In genomic region chr22:32625985-32626384, GRCh38 we compare ENCODE assay signal across 23 cellular contexts.
DNase-seq lines count a peak whose midpoint lies in the region; ATAC-seq, FAIRE-seq and TF ChIP-seq lines count a peak whose summit lies in the region.
"Had no signal": no experiment of that assay in that cellular context is flagged by ENCODE, and none has a peak within 500 bp of the region (broad histone marks: within the 10 kb centered on the region; RNA-seq: fewer than 3 reads in every experiment).

No MANE protein-coding gene starts in this region.

- H3K4ac ChIP-seq in H1 (replicated peaks; ENCODE audit: insufficient read length, low read depth, low read length) (no peak overlapping the region), neuronal stem cell (ENCODE audit: low read length) (no peak overlapping the region)

- TF ChIP-seq CTCF in H1 (IDR thresholded peaks at IDR 0.05; ENCODE audit: control extremely low read depth in 1 of 3, insufficient read depth in 1 of 3, low read depth in 1 of 3, low read length in 3 of 3) (no peak), left ventricle myocardium inferior (IDR thresholded peaks at IDR 0.05; ENCODE audit: borderline replicate concordance) (no peak), upper lobe of left lung (IDR thresholded peaks at IDR 0.05) (no peak), GM10266 (IDR thresholded peaks at IDR 0.05; ENCODE audit: control insufficient read depth, insufficient read depth, low read depth, missing control alignments) (no peak)

- H2AK5ac ChIP-seq in H1 (ENCODE audit: low read depth, low read length) (no peak overlapping the region; the same call in 1 of the 2 replicates), neuronal stem cell (ENCODE audit: low read depth, low read length) (peak overlapping the region; percentile 33)

- H3K23ac ChIP-seq in H1 (ENCODE audit: insufficient read length) (no peak overlapping the region), neuronal stem cell (ENCODE audit: low read depth, low read length, poor library complexity) (no peak overlapping the region)

- H3K9me3 ChIP-seq in H1 (ENCODE audit: insufficient read depth in 2 of 2, low read depth in 1 of 2, low read length in 1 of 2) (no peaks in the 10 kb centered on the region), left ventricle myocardium inferior (replicated peaks) (no peaks in the 10 kb centered on the region), neuronal stem cell (replicated peaks in 1 of 2; ENCODE audit: control insufficient read depth in 2 of 2, insufficient read depth in 1 of 2, low read depth in 1 of 2, low read length in 2 of 2) (no peaks in the 10 kb centered on the region), upper lobe of left lung (no peaks in the 10 kb centered on the region)
- H3K9me3 ChIP-seq: sigmoid colon, tibial nerve had no signal

- H3K79me1 ChIP-seq in H1 (ENCODE audit: low read depth, low read length), result no peaks in the 10 kb centered on the region
- H3K79me1 ChIP-seq in neuronal stem cell (ENCODE audit: low read depth, low read length), result no peaks in the 10 kb centered on the region

- no peaks in the 10 kb centered on the region for H3K23me2 ChIP-seq in H1 (ENCODE audit: low read depth, low read length)

- H3K27ac ChIP-seq in H1 (ENCODE audit: low read depth, low read length) (no peak overlapping the region), left ventricle myocardium inferior (replicated peaks) (peak overlapping the region; percentile 93), neuronal stem cell (replicated peaks; ENCODE audit: low read length) (no peak overlapping the region), upper lobe of left lung (peak overlapping the region; percentile 86 to 94 (median 87))
- H3K27ac ChIP-seq: RWPE1 had no signal

- H2BK12ac ChIP-seq in H1 (ENCODE audit: low read depth, low read length) (peak overlapping the region; percentile 22; the same call in 1 of the 2 replicates), neuronal stem cell (ENCODE audit: low read length) (no peak overlapping the region)

- H3K56ac ChIP-seq in H1 (replicated peaks; ENCODE audit: insufficient read length, low read depth, low read length), result no peak overlapping the region

- TF ChIP-seq RAD21 in H1 (IDR thresholded peaks at IDR 0.05 in 1 of 2, conservative IDR thresholded peaks at IDR 0.05 in 1 of 2; ENCODE audit: low read depth in 2 of 2, low read length in 2 of 2), result no peak

- H2BK15ac ChIP-seq in H1 (ENCODE audit: low read length), result no peak overlapping the region
- peak overlapping the region; percentile 23 for H2BK15ac ChIP-seq in neuronal stem cell (ENCODE audit: low read length)

- CTCF ChIA-PET in H1 (lab: Charles Lee; ENCODE audit: partially characterized antibody), result interaction anchor here (0.5 to 2.1 kb wide), 8 partner anchors 12 to 523 kb away, joined by 3 to 8 read pairs (median 3); no protein-coding TSS in a partner anchor

- H3K4me1 ChIP-seq in H1 (replicated peaks in 1 of 4; ENCODE audit: control insufficient read depth in 3 of 4, insufficient read depth in 4 of 4, low read length in 3 of 4) (peaks cover 2 to 11% (median 7%) of the 10 kb centered on the region in 4 experiments), left ventricle myocardium inferior (peaks cover 84% of the 10 kb centered on the region), neuronal stem cell (ENCODE audit: control insufficient read depth in 2 of 2, insufficient read depth in 1 of 2, low read depth in 1 of 2, low read length in 2 of 2) (peaks cover 3 to 24% of the 10 kb centered on the region in 2 donors), upper lobe of left lung (peaks cover 56 to 90% (median 67%) of the 10 kb centered on the region in 4 donors)

- no peak overlapping the region for H3K4me3 ChIP-seq in H1 (ENCODE audit: extremely low read depth in 1 of 4, insufficient read depth in 2 of 4, low read depth in 3 of 4, low read length in 4 of 4)
- H3K4me3 ChIP-seq in left ventricle myocardium inferior, result no peak overlapping the region
- no peak overlapping the region for H3K4me3 ChIP-seq in neuronal stem cell (ENCODE audit: low read length in 2 of 2)
- H3K4me3 ChIP-seq in upper lobe of left lung, result no peak overlapping the region
- H3K4me3 ChIP-seq: dorsolateral prefrontal cortex, sigmoid colon, tibial nerve had no signal

- H2AFZ ChIP-seq in H1 (ENCODE audit: low read length), result no peak overlapping the region
- no peak overlapping the region for H2AFZ ChIP-seq in neuronal stem cell (ENCODE audit: low read length)

- FAIRE-seq in H1 (lab: Jason Lieb, UNC), result no peak
- FAIRE-seq: H54 had no signal

- H3K14ac ChIP-seq in H1 (ENCODE audit: insufficient read length), result no peak overlapping the region
- no peak overlapping the region for H3K14ac ChIP-seq in neuronal stem cell (ENCODE audit: low read length)

- H2BK120ac ChIP-seq in H1 (replicated peaks; ENCODE audit: low read depth, low read length), result no peak overlapping the region
- no peak overlapping the region for H2BK120ac ChIP-seq in neuronal stem cell (ENCODE audit: low read depth, low read length)

- WGBS in H1 (ENCODE audit: extremely low coverage in 1 of 2, insufficient coverage in 1 of 2, insufficient read length in 1 of 2, insufficient replicate concordance in 2 of 2, low coverage in 1 of 2, low lambda C conversion rate in 2 of 2, missing lambda C conversion rate in 1 of 2), 2 experiments, result 90% methylated on average over 2 of the region's 2 CpGs; no CpG with 5 or more reads in 1 of the 2 experiments
- no CpG with 5 or more reads among the region's 2 CpGs for WGBS in neuronal stem cell (ENCODE audit: extremely low coverage in 2 of 2, insufficient read length in 2 of 2, insufficient replicate concordance in 1 of 2), 2 donors
- WGBS in upper lobe of left lung, 2 donors, result 18 to 27% methylated on average over 2 of the region's 2 CpGs

- H3K79me2 ChIP-seq in H1 (ENCODE audit: control insufficient read depth in 1 of 2, insufficient read depth in 2 of 2, low read length in 2 of 2), result no peaks in the 10 kb centered on the region

- no peak overlapping the region for H2BK20ac ChIP-seq in H1 (ENCODE audit: low read length)

- H4K91ac ChIP-seq in H1 (replicated peaks; ENCODE audit: insufficient read length, low read length) (no peak overlapping the region), neuronal stem cell (ENCODE audit: low read depth, low read length, poor library complexity) (no peak overlapping the region)

- POLR2A ChIA-PET in H1 (lab: Charles Lee; ENCODE audit: partially characterized antibody), result no interaction called here

- H3K4me2 ChIP-seq in H1 (ENCODE audit: insufficient read depth in 1 of 2, low read depth in 2 of 2, low read length in 2 of 2) (no peak overlapping the region), neuronal stem cell (ENCODE audit: insufficient read depth, low read length, poor library complexity, severe bottlenecking) (no peak overlapping the region)

- H3K18ac ChIP-seq in H1 (ENCODE audit: extremely low read depth, low read length), result no peak overlapping the region
- peak overlapping the region; percentile 6 for H3K18ac ChIP-seq in neuronal stem cell (ENCODE audit: low read length)

- intact Hi-C loops in left ventricle myocardium inferior (cut with micrococcal nuclease), result no loop called here

- no peaks in the 10 kb centered on the region for H4K20me1 ChIP-seq in H1 (replicated peaks in 1 of 2; ENCODE audit: control insufficient read depth in 1 of 2, insufficient read depth in 2 of 2, low read length in 2 of 2)

- TF ChIP-seq EP300 in H1 (IDR thresholded peaks at IDR 0.05; ENCODE audit: borderline replicate concordance in 1 of 2, low read depth in 2 of 2, low read length in 2 of 2) (no peak), upper lobe of left lung (IDR thresholded peaks at IDR 0.05) (peak in 2 of 4 donors; percentile 20 to 49)

- H3K9ac ChIP-seq in H1 (replicated peaks in 1 of 4; ENCODE audit: extremely low read depth in 1 of 4, low read depth in 3 of 4, low read length in 3 of 4) (no peak overlapping the region), neuronal stem cell (ENCODE audit: low read depth, low read length, poor library complexity) (no peak overlapping the region)

- no peak overlapping the region for H4K5ac ChIP-seq in H1 (ENCODE audit: insufficient read length, low read depth, low read length)

- DNase-seq in H1 (ENCODE audit: low read depth in 1 of 2, low spot score in 2 of 2), result no peak
- DNase-seq in left ventricle myocardium inferior, result no peak
- no peak for DNase-seq in neuronal stem cell (ENCODE audit: low spot score)
- peak in 1 of 2 donors; percentile 37 for DNase-seq in upper lobe of left lung
- DNase-seq in DMS 273 (lab: John Stamatoyannopoulos, UW; ENCODE audit: unreplicated experiment), result no peak
- no peak for DNase-seq in stimulated activated naive CD8-positive, alpha-beta T cell treated with anti-CD3 and anti-CD28 coated beads, Interleukin-15, Interleukin-2, amounts not matched to agents 100 U/mL and 50 U/mL, for 24 hours
- DNase-seq in GM10266 (ENCODE audit: extremely low spot score), result no peak
- DNase-seq: activated CD4-positive, CD25-positive, alpha-beta regulatory T cell treated with anti-CD3 and anti-CD28 coated beads, Interleukin-2, amount 50 U/mL, for 72 hours; activated naive CD4-positive, alpha-beta T cell treated with anti-CD3 and anti-CD28 coated beads for 36 hours; activated T-cell treated with anti-CD3 and anti-CD28 coated beads, Interleukin-2, amount 50 U/mL, for 4 hours; CD8-positive, alpha-beta T cell; central memory CD4-positive, alpha-beta T cell; DMS79; dorsolateral prefrontal cortex; NCI-H1436; NCI-H524 treated with DMSO at 0.1 percent for 48 hours; nucleus accumbens; sigmoid colon had no signal

- H3K36me3 ChIP-seq in H1 (ENCODE audit: control insufficient read depth in 2 of 4, insufficient read depth in 4 of 4, low read length in 3 of 4), result no peaks in the 10 kb centered on the region
- no peaks in the 10 kb centered on the region for H3K36me3 ChIP-seq in left ventricle myocardium inferior
- no peaks in the 10 kb centered on the region for H3K36me3 ChIP-seq in neuronal stem cell (replicated peaks in 1 of 2; ENCODE audit: control insufficient read depth in 2 of 2, insufficient read depth in 2 of 2, low read length in 2 of 2)
- H3K36me3 ChIP-seq in upper lobe of left lung, result no peaks in the 10 kb centered on the region
- H3K36me3 ChIP-seq: sigmoid colon, tibial nerve had no signal

- H3K27me3 ChIP-seq in H1 (replicated peaks in 1 of 4; ENCODE audit: control insufficient read depth in 3 of 4, extremely low read depth in 1 of 4, insufficient read depth in 3 of 4, low read length in 3 of 4) (peaks cover 0 to 6% (median 1%) of the 10 kb centered on the region in 4 experiments; a peak in 2 of 7 replicates), left ventricle myocardium inferior (ENCODE audit: low read depth) (no peaks in the 10 kb centered on the region), neuronal stem cell (ENCODE audit: control insufficient read depth in 3 of 3, insufficient read depth in 3 of 3, low read depth in 1 of 3, low read length in 3 of 3) (no peaks in the 10 kb centered on the region), upper lobe of left lung (no peaks in the 10 kb centered on the region)
- H3K27me3 ChIP-seq: dorsolateral prefrontal cortex, sigmoid colon, tibial nerve had no signal

- H2BK5ac ChIP-seq in H1 (ENCODE audit: low read depth, low read length) (no peak overlapping the region), neuronal stem cell (ENCODE audit: low read length) (no peak overlapping the region)

- H4K8ac ChIP-seq in H1 (ENCODE audit: extremely low read depth, insufficient read depth, low read length) (no peak overlapping the region), neuronal stem cell (ENCODE audit: low read depth, low read length) (no peak overlapping the region)

- TF ChIP-seq POLR2A in H1 (IDR thresholded peaks at IDR 0.05; ENCODE audit: control extremely low read depth in 1 of 2, low read depth in 2 of 2, low read length in 2 of 2) (no peak), upper lobe of left lung (IDR thresholded peaks at IDR 0.05) (peak in 2 of 4 donors; percentile 48 to 52)

- ATAC-seq in upper lobe of left lung (ENCODE audit: low FRiP score in 2 of 2) (peak in 1 of 2 donors; percentile 27), HG02973 (IDR thresholded peaks at IDR 0.05; ENCODE audit: unreplicated experiment) (no peak)
- ATAC-seq in stimulated activated naive CD8-positive, alpha-beta T cell treated with anti-CD3 and anti-CD28 coated beads, Interleukin-15, Interleukin-2, amounts not matched to agents 100 U/mL and 50 U/mL, for 24 hours, result no peak
- ATAC-seq: activated T-cell treated with anti-CD3 and anti-CD28 coated beads, Interleukin-2, amount 50 U/mL, for 4 hours; CD8-positive, alpha-beta T cell; stimulated activated effector memory CD8-positive, alpha-beta T cell treated with anti-CD3 and anti-CD28 coated beads, Interleukin-12 subunit alpha, Interleukin-12 subunit beta, amount 100 ng/mL, for 72 hours had no signal

Comparison
In these comparisons a context has a peak if more than half of its experiments do, and no peak if none do; other contexts are left out.
1. H3K27ac ChIP-seq: peak in left ventricle myocardium inferior (single experiment) and upper lobe of left lung (4 of 4); none in H1 (single experiment) and neuronal stem cell (single experiment).